ENCODE assay signal across 8 cellular contexts in the genomic region with DNA sequence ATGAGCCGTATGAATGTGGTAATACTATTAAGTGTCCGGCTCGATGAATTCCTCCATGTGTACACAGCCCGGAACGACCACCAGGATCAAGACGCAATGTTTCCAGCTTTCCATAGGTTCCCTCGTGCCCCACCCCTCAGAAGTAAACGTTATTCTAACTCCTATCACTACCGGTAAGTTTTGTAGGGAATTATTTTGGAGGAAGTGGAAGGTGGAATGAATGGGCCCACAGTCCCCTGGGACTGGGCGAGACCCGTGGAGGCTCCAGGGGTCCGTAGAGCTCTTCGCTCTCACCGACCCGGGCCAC. TPM values are rescaled to one million over a fixed set of nuclear protein-coding genes. Genes with fewer than 3 reads are reported as not detected.
DNase-seq lines count a peak whose midpoint lies in the region; ATAC-seq, FAIRE-seq and TF ChIP-seq lines count a peak whose summit lies in the region.

No MANE protein-coding gene starts in this region.

- H3K9ac ChIP-seq in liver (ENCODE audit: low read depth in 1 of 2, low read length in 2 of 2) (no peak overlapping the region), HepG2 (ENCODE audit: insufficient read depth, low read depth, low read length) (no peak overlapping the region), mucosa of rectum (ENCODE audit: low read depth in 1 of 2, low read length in 2 of 2) (peak overlapping the region; percentile 87 to 92)

- TF ChIP-seq RAD21 in liver (IDR thresholded peaks at IDR 0.05) (no peak), HepG2 (CRISPR knock-in tag; IDR thresholded peaks at IDR 0.05) (no peak)

- peaks cover 0 to 2% (median 1%) of the 10 kb centered on the region in 4 donors for H3K4me1 ChIP-seq in liver (ENCODE audit: control insufficient read depth in 4 of 4, insufficient read depth in 4 of 4, low read length in 3 of 4)
- no peaks in the 10 kb centered on the region for H3K4me1 ChIP-seq in HepG2 (ENCODE audit: insufficient read depth, low read length)
- peaks cover 0 to 6% of the 10 kb centered on the region in 2 donors for H3K4me1 ChIP-seq in breast epithelium
- H3K4me1 ChIP-seq in mucosa of rectum (ENCODE audit: control insufficient read depth in 2 of 2, insufficient read depth in 2 of 2, low read length in 2 of 2): peaks cover 10 to 31% of the 10 kb centered on the region in 2 donors

- no peak for TF ChIP-seq CTCF in liver (IDR thresholded peaks at IDR 0.05; ENCODE audit: low read depth, low read length, missing input control)
- no peak for TF ChIP-seq CTCF in HepG2 (CRISPR knock-in tag; IDR thresholded peaks at IDR 0.05)
- TF ChIP-seq CTCF in breast epithelium (IDR thresholded peaks at IDR 0.05): no peak

- CTCF ChIA-PET in HepG2 (lab: Yijun Ruan, JAX; ENCODE audit: low intra/inter-chr PET ratio, low total read pairs): no interaction called here

- H2AFZ ChIP-seq in HepG2 (ENCODE audit: low read length): no peak overlapping the region

- in situ Hi-C loops in HepG2 (cut with HindIII; ENCODE audit: extremely low pct_ligation_motif_present, low pct_unique_long_range_greater_than_20kb): no loop called here

- H3K9me3 ChIP-seq in liver (ENCODE audit: control insufficient read depth in 4 of 4, low read length in 3 of 4) (no peaks in the 10 kb centered on the region), HepG2 (ENCODE audit: low read length) (no peaks in the 10 kb centered on the region), breast epithelium (no peaks in the 10 kb centered on the region), mucosa of rectum (ENCODE audit: control insufficient read depth in 2 of 2, low read length in 2 of 2) (no peaks in the 10 kb centered on the region)

- H3K4me3 ChIP-seq in liver (ENCODE audit: low read depth in 1 of 3, low read length in 3 of 3) (peak overlapping the region; percentile 20 to 65 (median 27)), HepG2 (replicated peaks in 1 of 3; ENCODE audit: insufficient read depth in 1 of 3, low read depth in 2 of 3, low read length in 3 of 3) (no peak overlapping the region), breast epithelium (peak overlapping the region; percentile 90 to 98 (median 93)), mucosa of rectum (ENCODE audit: low read length in 2 of 2) (peak overlapping the region; percentile 84 to 89)

- BruUV-seq in HepG2 (replicated peaks; lab: Mats Ljungman, UMichigan): no TSS peak

- intact Hi-C loops in HepG2 (cut with micrococcal nuclease; ENCODE audit: unreplicated experiment): no loop called here
- intact Hi-C loops in breast epithelium (cut with DNase I; ENCODE audit: low total_unique reads): no loop called here

- 13% methylated on average over 15 of the region's 15 CpGs for WGBS in liver
- 57% methylated on average over 15 of the region's 15 CpGs for WGBS in HepG2 (ENCODE audit: low lambda C conversion rate)

- peak overlapping the region in 1 of 2 donors; percentile 51 for H3K27ac ChIP-seq in liver (ENCODE audit: low read depth in 1 of 2, low read length in 2 of 2)
- H3K27ac ChIP-seq in HepG2 (ENCODE audit: extremely low read length, insufficient read depth, low read length): no peak overlapping the region
- H3K27ac ChIP-seq in breast epithelium: peak overlapping the region; percentile 83 to 94
- H3K27ac ChIP-seq in mucosa of rectum (ENCODE audit: low read depth in 2 of 2, low read length in 2 of 2): peak overlapping the region; percentile 90 to 94

- no peak for TF ChIP-seq POLR2A in HepG2 (IDR thresholded peaks at IDR 0.05; ENCODE audit: insufficient read depth in 1 of 2, low read depth in 2 of 2, low read length in 2 of 2)
- no peak for TF ChIP-seq POLR2A in breast epithelium (IDR thresholded peaks at IDR 0.05)

- no peak overlapping the region for H3K4me2 ChIP-seq in HepG2 (ENCODE audit: low read depth, low read length)

- POLR2A ChIA-PET in HepG2 (lab: Yijun Ruan, JAX): no interaction called here

- H3K27me3 ChIP-seq in liver (ENCODE audit: control insufficient read depth in 4 of 4, insufficient read depth in 4 of 4, low read length in 3 of 4) (peaks cover 0 to 3% (median 0%) of the 10 kb centered on the region in 4 donors), HepG2 (ENCODE audit: control insufficient read depth in 1 of 2, insufficient read depth in 2 of 2, low read length in 2 of 2) (no peaks in the 10 kb centered on the region), breast epithelium (no peaks in the 10 kb centered on the region), mucosa of rectum (ENCODE audit: control insufficient read depth in 2 of 2, insufficient read depth in 2 of 2, low read length in 2 of 2) (no peaks in the 10 kb centered on the region)

- H3K79me2 ChIP-seq in HepG2 (ENCODE audit: insufficient read depth, low read length): no peaks in the 10 kb centered on the region

- no peak for FAIRE-seq in HepG2 (lab: Jason Lieb, UNC)

- ATAC-seq in HepG2 (no peak), GM19463 (IDR thresholded peaks at IDR 0.05; ENCODE audit: unreplicated experiment) (no peak)

- no peaks in the 10 kb centered on the region for H4K20me1 ChIP-seq in HepG2 (ENCODE audit: insufficient read depth, low read length)

- TF ChIP-seq EP300 in HepG2 (IDR thresholded peaks at IDR 0.05; ENCODE audit: low read depth in 2 of 2, low read length in 2 of 2): no peak
- TF ChIP-seq EP300 in HepG2 (CRISPR knock-in tag; IDR thresholded peaks at IDR 0.05; ENCODE audit: borderline replicate concordance): no peak

- DNase-seq in HepG2 (ENCODE audit: low spot score) (no peak), breast epithelium (ENCODE audit: low spot score in 2 of 2) (no peak), UCSD-AML1 (lab: John Stamatoyannopoulos, UW; ENCODE audit: unreplicated experiment) (no peak), ecto neural progenitor cell (ENCODE audit: low spot score) (no peak), retina (no peak)

- H3K36me3 ChIP-seq in liver (ENCODE audit: control insufficient read depth in 4 of 4, insufficient read depth in 3 of 4, low read depth in 1 of 4, low read length in 3 of 4): no peaks in the 10 kb centered on the region
- no peaks in the 10 kb centered on the region for H3K36me3 ChIP-seq in HepG2 (replicated peaks in 1 of 2; ENCODE audit: control insufficient read depth in 1 of 2, insufficient read depth in 2 of 2, low read length in 2 of 2)
- H3K36me3 ChIP-seq in breast epithelium: no peaks in the 10 kb centered on the region
- no peaks in the 10 kb centered on the region for H3K36me3 ChIP-seq in mucosa of rectum (ENCODE audit: control insufficient read depth in 2 of 2, insufficient read depth in 2 of 2, low read length in 2 of 2)

TF ChIP-seq in liver, 16 proteins besides CTCF, POLR2A, EP300 and RAD21:
- no peak for TF ChIP-seq NR2F2 (IDR thresholded peaks at IDR 0.05)
- TF ChIP-seq HNF4A (conservative IDR thresholded peaks at IDR 0.05): no peak
- TF ChIP-seq SP1 (IDR thresholded peaks at IDR 0.05): no peak
- TF ChIP-seq JUND (IDR thresholded peaks at IDR 0.05): no peak

TF ChIP-seq in HepG2, 621 proteins besides CTCF, POLR2A, EP300 and RAD21:
- TF ChIP-seq ZNF629 (CRISPR knock-in tag; conservative IDR thresholded peaks at IDR 0.05) (no peak), ZNF569 (CRISPR knock-in tag; IDR thresholded peaks at IDR 0.05; ENCODE audit: borderline replicate concordance) (no peak)
- TF ChIP-seq, protein P1, sequence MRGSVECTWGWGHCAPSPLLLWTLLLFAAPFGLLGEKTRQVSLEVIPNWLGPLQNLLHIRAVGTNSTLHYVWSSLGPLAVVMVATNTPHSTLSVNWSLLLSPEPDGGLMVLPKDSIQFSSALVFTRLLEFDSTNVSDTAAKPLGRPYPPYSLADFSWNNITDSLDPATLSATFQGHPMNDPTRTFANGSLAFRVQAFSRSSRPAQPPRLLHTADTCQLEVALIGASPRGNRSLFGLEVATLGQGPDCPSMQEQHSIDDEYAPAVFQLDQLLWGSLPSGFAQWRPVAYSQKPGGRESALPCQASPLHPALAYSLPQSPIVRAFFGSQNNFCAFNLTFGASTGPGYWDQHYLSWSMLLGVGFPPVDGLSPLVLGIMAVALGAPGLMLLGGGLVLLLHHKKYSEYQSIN (CRISPR knock-in tag; IDR thresholded peaks at IDR 0.05; ENCODE audit: borderline replicate concordance): no peak

RNA-seq across cellular contexts. Expression of a gene that starts 0.7 kb away (rescaled TPM):
- total RNA-seq in liver (10 to 100 TPM in 1 of 2 donors, 1 to 10 TPM in 1; 8.7 to 29.6 TPM), HepG2 (2016; rRNA removed; fragmentation: Illumina TruSeq; extraction: Trizol) (0.95 and 1.1 TPM in 2 replicates), breast epithelium (10 to 100 TPM; 46.1 to 79.6 (median 49.2) TPM)
- polyA plus RNA-seq in liver (1 to 10 TPM; 1.7 to 2.2 TPM), HepG2 (2011; rRNA removed) (0.40 and 0.63 TPM in 2 replicates)
- 0.40 TPM in 1 of 2 replicates, not detected in the other for total RNA-seq in HepG2 (2016; cell fraction: cytosol; rRNA removed; fragmentation: Illumina TruSeq; extraction: Trizol; ENCODE audit: low read depth)
- 1.1 and 1.3 TPM in 2 replicates for total RNA-seq in HepG2 (2016; cell fraction: insoluble cytoplasmic fraction; rRNA removed; fragmentation: Illumina TruSeq; extraction: Trizol)
- total RNA-seq in HepG2 (2016; cell fraction: membrane; rRNA removed; fragmentation: Illumina TruSeq; extraction: Trizol): 0.43 and 0.65 TPM in 2 replicates
- total RNA-seq in HepG2 (2016; cell fraction: nucleus; rRNA removed; fragmentation: Illumina TruSeq; extraction: Trizol): 1.2 and 1.3 TPM in 2 replicates
- polyA plus RNA-seq in HepG2 (2011; cell fraction: cytosol; rRNA removed): 0.13 and 0.27 TPM in 2 replicates
- 0.48 and 0.69 TPM in 2 replicates for polyA plus RNA-seq in HepG2 (2011; cell fraction: nucleus; rRNA removed)
- 0.20 and 0.21 TPM in 2 replicates for polyA plus RNA-seq in HepG2 (2012)
- polyA plus RNA-seq in HepG2 (2016; cell fraction: cytosol; fragmentation: Illumina TruSeq; extraction: Trizol; ENCODE audit: low read depth): 0.03 TPM in 1 of 2 replicates, not detected in the other
- polyA plus RNA-seq in HepG2 (2016; cell fraction: insoluble cytoplasmic fraction; fragmentation: Illumina TruSeq; extraction: Trizol; ENCODE audit: low read depth): 0.40 and 0.85 TPM in 2 replicates
- 0.15 and 0.22 TPM in 2 replicates for polyA plus RNA-seq in HepG2 (2016; cell fraction: membrane; fragmentation: Illumina TruSeq; extraction: Trizol; ENCODE audit: low read depth)
- 1.0 and 2.6 TPM in 2 replicates for polyA plus RNA-seq in HepG2 (2016; cell fraction: nucleus; fragmentation: Illumina TruSeq; extraction: Trizol; ENCODE audit: insufficient read depth, low read depth)
- polyA minus RNA-seq in HepG2 (2011; rRNA and poly(A)+ RNA removed; ENCODE audit: low replicate concordance): 0.22 and 38.6 TPM in 2 replicates
- polyA minus RNA-seq in HepG2 (2011; cell fraction: cytosol; rRNA and poly(A)+ RNA removed): 0.59 and 1.5 TPM in 2 replicates
- polyA minus RNA-seq in HepG2 (2011; cell fraction: nucleus; rRNA and poly(A)+ RNA removed): 0.90 and 1.5 TPM in 2 replicates

Comparison
In these comparisons a context has a peak if more than half of its experiments do, and no peak if none do; other contexts are left out.
1. H3K4me3 ChIP-seq: peak in liver (3 of 3), breast epithelium (3 of 3) and mucosa of rectum (2 of 2); none in HepG2 (0 of 3).
2. RNA of a gene that starts 0.7 kb away (total RNA-seq): 46.1 to 79.6 TPM in breast epithelium and 8.7 to 29.6 TPM in liver; 0.40 to 1.3 TPM in HepG2; every median in the first group is over 4 times any median in the second.
3. H3K9ac ChIP-seq: peak in mucosa of rectum (2 of 2); none in liver (0 of 2) and HepG2 (single experiment).